In the genomic region with DNA sequence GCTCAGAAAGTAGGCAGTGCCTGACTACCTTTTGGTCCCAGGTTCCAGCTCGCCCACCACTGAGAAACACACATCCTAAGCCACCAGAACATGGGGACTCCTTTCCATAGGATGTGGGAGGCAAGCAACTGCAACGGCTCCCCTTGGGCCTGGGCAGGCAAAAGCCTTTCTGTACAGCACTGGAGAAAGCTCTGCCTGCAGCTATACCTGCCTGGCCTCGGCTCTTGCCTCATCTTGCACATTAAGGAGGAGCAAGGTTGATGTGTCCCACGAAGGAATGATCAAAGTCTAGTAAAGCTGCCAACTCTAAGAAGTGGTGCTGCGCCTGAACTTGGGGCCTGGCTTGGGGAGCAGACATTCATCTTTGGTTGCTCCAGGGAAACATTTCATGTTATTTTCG, we compare ENCODE assay signal across 11 cellular contexts.
"Had no signal": no experiment of that assay in that cellular context is flagged by ENCODE, and none has a peak within 500 bp of the region (broad histone marks: within the 10 kb centered on the region; RNA-seq: fewer than 3 reads in every experiment).

No MANE protein-coding gene starts in this region.

- H3K9me3 Mint-ChIP-seq: activated naive CD8-positive, alpha-beta T cell treated with anti-CD3 and anti-CD28 coated beads, Interleukin-2, amount 50 U/mL, for 24 hours; activated T-helper 1 cell treated with anti-CD3 and anti-CD28 coated beads, Interleukin-12 subunit alpha, Interleukin-12 subunit beta, Interleukin-2, Interleukin-4 antibody, amounts not matched to agents 30 ng/mL and 10 ng/mL and 1 ng/mL, durations not matched to agents 14 hours and 24 hours and 36 hours; natural killer cell treated with Interleukin-12 subunit alpha and Interleukin-12 subunit beta and Interleukin-15 and Interleukin-18, amount 100 ng/mL, for 72 hours had no signal

- H3K36me3 Mint-ChIP-seq: natural killer cell treated with Interleukin-12 subunit alpha and Interleukin-12 subunit beta and Interleukin-15 and Interleukin-18, amount 100 ng/mL, for 72 hours had no signal

- ATAC-seq: activated CD8-positive, alpha-beta T cell treated with anti-CD3 and anti-CD28 coated beads, Interleukin-2, amount 10 ng/mL, durations not matched to agents 7 days and 5 days; activated naive CD8-positive, alpha-beta T cell treated with anti-CD3 and anti-CD28 coated beads, Interleukin-2, amount 50 U/mL, for 24 hours; natural killer cell treated with Interleukin-12 subunit alpha and Interleukin-12 subunit beta and Interleukin-15 and Interleukin-18, amount 100 ng/mL, for 72 hours had no signal

- H3K4me3 Mint-ChIP-seq: activated CD8-positive, alpha-beta T cell treated with anti-CD3 and anti-CD28 coated beads, Interleukin-2, amount 10 ng/mL, durations not matched to agents 7 days and 5 days; activated naive CD8-positive, alpha-beta T cell treated with anti-CD3 and anti-CD28 coated beads, Interleukin-2, amount 50 U/mL, for 24 hours; activated T-helper 1 cell treated with anti-CD3 and anti-CD28 coated beads, Interleukin-12 subunit alpha, Interleukin-12 subunit beta, Interleukin-2, Interleukin-4 antibody, amounts not matched to agents 30 ng/mL and 10 ng/mL and 1 ng/mL, durations not matched to agents 14 hours and 24 hours and 36 hours; natural killer cell treated with Interleukin-12 subunit alpha and Interleukin-12 subunit beta and Interleukin-15 and Interleukin-18, amount 100 ng/mL, for 72 hours had no signal

- H3K27ac Mint-ChIP-seq: activated CD8-positive, alpha-beta T cell treated with anti-CD3 and anti-CD28 coated beads, Interleukin-2, amount 10 ng/mL, durations not matched to agents 7 days and 5 days; activated naive CD8-positive, alpha-beta T cell treated with anti-CD3 and anti-CD28 coated beads, Interleukin-2, amount 50 U/mL, for 24 hours; activated T-helper 1 cell treated with anti-CD3 and anti-CD28 coated beads, Interleukin-12 subunit alpha, Interleukin-12 subunit beta, Interleukin-2, Interleukin-4 antibody, amounts not matched to agents 30 ng/mL and 10 ng/mL and 1 ng/mL, durations not matched to agents 14 hours and 24 hours and 36 hours; natural killer cell treated with Interleukin-12 subunit alpha and Interleukin-12 subunit beta and Interleukin-15 and Interleukin-18, amount 100 ng/mL, for 72 hours had no signal

- H3K4me1 Mint-ChIP-seq: activated naive CD8-positive, alpha-beta T cell treated with anti-CD3 and anti-CD28 coated beads, Interleukin-2, amount 50 U/mL, for 24 hours had no signal

- DNase-seq: activated CD4-positive, alpha-beta T cell treated with anti-CD3 and anti-CD28 coated beads for 4 hours; activated CD8-positive, alpha-beta T cell treated with anti-CD3 and anti-CD28 coated beads, Interleukin-2, amount 10 ng/mL, durations not matched to agents 7 days and 5 days; activated naive CD4-positive, alpha-beta T cell treated with Interleukin-2 at 50 U/mL for 16 hours; activated naive CD8-positive, alpha-beta T cell treated with anti-CD3 and anti-CD28 coated beads, Interleukin-2, amount 50 U/mL, for 24 hours; effector CD4-positive, alpha-beta T cell; hypothalamus; ovary; T-helper 1 cell; uterus had no signal
